Comparison of ENCODE assay signal across 21 cellular contexts in the genomic region with DNA sequence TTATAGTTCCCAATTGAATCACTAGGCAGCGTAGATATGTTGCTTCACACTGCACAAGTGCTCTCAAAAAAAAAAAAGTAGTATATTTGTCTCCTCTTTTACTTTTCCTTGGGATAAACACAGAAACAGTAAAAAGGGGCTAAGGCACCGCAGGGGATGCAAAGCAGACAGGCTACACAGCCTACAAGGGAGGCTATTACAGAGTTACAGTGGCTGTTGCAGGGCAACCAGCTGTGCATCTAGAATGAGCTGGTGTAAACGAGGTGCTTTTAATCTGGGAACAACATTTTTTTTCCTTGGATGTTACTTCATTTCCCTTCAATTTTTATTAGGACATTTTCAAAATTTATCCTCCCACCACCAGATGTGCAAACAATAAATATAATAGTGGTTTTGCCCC.
"Had no signal": no experiment of that assay in that cellular context is flagged by ENCODE, and none has a peak within 500 bp of the region (broad histone marks: within the 10 kb centered on the region; RNA-seq: fewer than 3 reads in every experiment).

No MANE protein-coding gene starts in this region.

- H3K36me3 ChIP-seq: breast epithelium, suprapubic skin, tibial artery, upper lobe of right lung had no signal

- H3K4me2 ChIP-seq: hepatocyte had no signal

- H3K27ac ChIP-seq: breast epithelium, hepatocyte, suprapubic skin, tibial artery, upper lobe of right lung had no signal

- H3K79me2 ChIP-seq: hepatocyte had no signal

- FAIRE-seq: keratinocyte had no signal

- H3K4me3 ChIP-seq: breast epithelium, hepatocyte, suprapubic skin, tibial artery, upper lobe of right lung had no signal

- DNase-seq: activated CD4-positive, alpha-beta T cell treated with anti-CD3 and anti-CD28 coated beads for 4 hours; activated CD4-positive, alpha-beta T cell treated with anti-CD3 and anti-CD28 coated beads, Interleukin-2, amount 50 U/mL, for 4 hours; activated naive CD4-positive, alpha-beta T cell; activated T-cell treated with anti-CD3 and anti-CD28 coated beads for 4 hours; activated T-cell treated with anti-CD3 and anti-CD28 coated beads, Interleukin-2, amount 50 U/mL, for 72 hours; central memory CD4-positive, alpha-beta T cell; foreskin melanocyte; glutamatergic neuron; left cardiac atrium; mammary epithelial cell; naive thymus-derived CD8-positive, alpha-beta T cell; right cardiac atrium; stimulated activated CD4-positive, alpha-beta T cell treated with anti-CD3 and anti-CD28 coated beads, Interleukin-15, amount 100 ng/mL, for 24 hours; stimulated activated CD4-positive, alpha-beta T cell treated with anti-CD3 and anti-CD28 coated beads, Interleukin-2, amount 100 ng/mL, for 24 hours; stimulated activated naive CD4-positive, alpha-beta T cell; tibial artery; upper lobe of right lung had no signal

- H3K27me3 ChIP-seq: breast epithelium, hepatocyte, suprapubic skin, tibial artery, upper lobe of right lung had no signal

- H3K4me1 ChIP-seq: breast epithelium, suprapubic skin, tibial artery, upper lobe of right lung had no signal
